In the genomic region with DNA sequence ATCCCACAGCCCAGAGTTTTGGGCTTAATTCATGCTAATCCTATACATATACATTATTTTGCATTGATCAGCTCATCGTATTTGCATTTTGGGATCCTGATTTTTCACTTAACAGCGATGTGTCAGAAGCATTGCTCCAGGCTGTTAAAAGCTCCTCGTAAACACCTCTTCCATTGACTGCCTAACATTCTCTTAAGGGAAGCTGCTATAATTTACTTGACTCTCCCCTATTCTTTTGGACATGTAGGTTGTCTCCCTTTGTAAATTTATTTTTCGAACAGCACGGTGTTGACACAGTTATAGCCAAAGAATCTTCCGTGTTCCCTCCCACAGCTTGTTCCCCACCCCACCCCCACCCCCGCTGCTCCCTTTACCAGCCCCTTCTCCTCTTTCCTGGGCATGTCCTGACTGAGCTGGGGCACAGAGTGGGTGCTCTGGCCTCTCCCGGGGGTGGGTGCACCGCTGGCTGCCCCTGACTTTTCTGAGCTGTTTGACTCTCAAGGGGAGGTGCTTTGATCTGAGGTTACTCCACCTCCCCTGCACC, we compare ENCODE assay signal across 2 cellular contexts.
TF ChIP-seq lines count a peak whose summit lies in the region.

No MANE protein-coding gene starts in this region.

TF ChIP-seq in IMR-90, 13 proteins besides CTCF, POLR2A, EP300 and RAD21:
- TF ChIP-seq MAFK (IDR thresholded peaks at IDR 0.05; ENCODE audit: low read depth, low read length) (no peak), RCOR1 (IDR thresholded peaks at IDR 0.05; ENCODE audit: insufficient replicate concordance, low read length) (no peak), MAZ (IDR thresholded peaks at IDR 0.05; ENCODE audit: borderline replicate concordance, low read depth, low read length) (no peak), USF2 (IDR thresholded peaks at IDR 0.05; ENCODE audit: low read depth, low read length) (no peak; the same call in 1 of the 2 replicates), NFE2L2 (IDR thresholded peaks at IDR 0.05; ENCODE audit: low read depth, low read length) (no peak), CHD1 (IDR thresholded peaks at IDR 0.05; ENCODE audit: low read depth, low read length) (no peak), SMC3 (IDR thresholded peaks at IDR 0.05; ENCODE audit: low read depth, low read length) (no peak), FOS (IDR thresholded peaks at IDR 0.05; ENCODE audit: low read depth, low read length) (no peak), MXI1 (IDR thresholded peaks at IDR 0.05; ENCODE audit: borderline replicate concordance, low read depth, low read length) (no peak), CEBPB (IDR thresholded peaks at IDR 0.05; ENCODE audit: low read depth, low read length) (no peak), BHLHE40 (IDR thresholded peaks at IDR 0.05; ENCODE audit: low read depth, low read length) (no peak), ELK1 (IDR thresholded peaks at IDR 0.05; ENCODE audit: borderline replicate concordance, low read depth, low read length) (no peak)

TF ChIP-seq in neural cell, 6 proteins besides CTCF, POLR2A, EP300 and RAD21:
- TF ChIP-seq MXI1 (conservative IDR thresholded peaks at IDR 0.05; ENCODE audit: poor library complexity, severe bottlenecking) (no peak), POLR2AphosphoS5 (IDR thresholded peaks at IDR 0.05) (no peak), TAF1 (IDR thresholded peaks at IDR 0.05; ENCODE audit: low read depth) (no peak), SMC3 (conservative IDR thresholded peaks at IDR 0.05; ENCODE audit: poor library complexity) (no peak), EZH2 (IDR thresholded peaks at IDR 0.05; ENCODE audit: borderline replicate concordance, insufficient read depth, low read length, poor library complexity, severe bottlenecking) (no peak)
- TF ChIP-seq, protein P1, sequence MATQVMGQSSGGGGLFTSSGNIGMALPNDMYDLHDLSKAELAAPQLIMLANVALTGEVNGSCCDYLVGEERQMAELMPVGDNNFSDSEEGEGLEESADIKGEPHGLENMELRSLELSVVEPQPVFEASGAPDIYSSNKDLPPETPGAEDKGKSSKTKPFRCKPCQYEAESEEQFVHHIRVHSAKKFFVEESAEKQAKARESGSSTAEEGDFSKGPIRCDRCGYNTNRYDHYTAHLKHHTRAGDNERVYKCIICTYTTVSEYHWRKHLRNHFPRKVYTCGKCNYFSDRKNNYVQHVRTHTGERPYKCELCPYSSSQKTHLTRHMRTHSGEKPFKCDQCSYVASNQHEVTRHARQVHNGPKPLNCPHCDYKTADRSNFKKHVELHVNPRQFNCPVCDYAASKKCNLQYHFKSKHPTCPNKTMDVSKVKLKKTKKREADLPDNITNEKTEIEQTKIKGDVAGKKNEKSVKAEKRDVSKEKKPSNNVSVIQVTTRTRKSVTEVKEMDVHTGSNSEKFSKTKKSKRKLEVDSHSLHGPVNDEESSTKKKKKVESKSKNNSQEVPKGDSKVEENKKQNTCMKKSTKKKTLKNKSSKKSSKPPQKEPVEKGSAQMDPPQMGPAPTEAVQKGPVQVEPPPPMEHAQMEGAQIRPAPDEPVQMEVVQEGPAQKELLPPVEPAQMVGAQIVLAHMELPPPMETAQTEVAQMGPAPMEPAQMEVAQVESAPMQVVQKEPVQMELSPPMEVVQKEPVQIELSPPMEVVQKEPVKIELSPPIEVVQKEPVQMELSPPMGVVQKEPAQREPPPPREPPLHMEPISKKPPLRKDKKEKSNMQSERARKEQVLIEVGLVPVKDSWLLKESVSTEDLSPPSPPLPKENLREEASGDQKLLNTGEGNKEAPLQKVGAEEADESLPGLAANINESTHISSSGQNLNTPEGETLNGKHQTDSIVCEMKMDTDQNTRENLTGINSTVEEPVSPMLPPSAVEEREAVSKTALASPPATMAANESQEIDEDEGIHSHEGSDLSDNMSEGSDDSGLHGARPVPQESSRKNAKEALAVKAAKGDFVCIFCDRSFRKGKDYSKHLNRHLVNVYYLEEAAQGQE (IDR thresholded peaks at IDR 0.05; ENCODE audit: borderline replicate concordance), result no peak
TF ChIP-seq in neural cell: peak in this region for 0.
